1 cellular context compared by ENCODE assay signal in the genomic region with DNA sequence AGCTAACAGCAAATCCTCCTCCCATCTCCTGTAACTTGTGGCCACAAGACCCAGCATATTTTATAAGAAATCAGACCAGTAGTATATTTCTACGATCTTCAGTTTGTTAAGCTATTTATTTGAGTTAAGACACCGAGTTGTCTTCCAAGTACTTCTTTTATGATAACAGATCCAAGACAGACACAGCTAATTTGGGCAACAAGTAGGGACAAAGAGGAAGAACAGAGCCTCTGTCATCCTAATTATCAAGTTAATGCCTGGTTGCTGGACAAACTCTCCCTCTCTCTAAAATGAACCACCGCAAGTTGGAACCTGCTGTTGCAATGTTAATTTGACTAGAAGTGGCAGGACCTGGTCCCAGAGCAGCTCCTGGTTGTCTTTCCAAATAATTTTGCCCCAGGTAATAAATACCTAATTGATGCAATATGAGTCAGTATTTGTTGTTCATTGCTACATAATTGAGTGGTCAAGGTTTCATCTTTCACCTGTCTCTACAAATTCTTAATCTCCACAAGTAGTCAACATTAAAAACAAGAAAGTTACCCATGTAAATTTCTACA.
TF ChIP-seq lines count a peak whose summit lies in the region.

No MANE protein-coding gene starts in this region.

TF ChIP-seq in GM23338, 12 proteins besides CTCF, POLR2A, EP300 and RAD21 (continued from another document):
- TF ChIP-seq, protein P1, sequence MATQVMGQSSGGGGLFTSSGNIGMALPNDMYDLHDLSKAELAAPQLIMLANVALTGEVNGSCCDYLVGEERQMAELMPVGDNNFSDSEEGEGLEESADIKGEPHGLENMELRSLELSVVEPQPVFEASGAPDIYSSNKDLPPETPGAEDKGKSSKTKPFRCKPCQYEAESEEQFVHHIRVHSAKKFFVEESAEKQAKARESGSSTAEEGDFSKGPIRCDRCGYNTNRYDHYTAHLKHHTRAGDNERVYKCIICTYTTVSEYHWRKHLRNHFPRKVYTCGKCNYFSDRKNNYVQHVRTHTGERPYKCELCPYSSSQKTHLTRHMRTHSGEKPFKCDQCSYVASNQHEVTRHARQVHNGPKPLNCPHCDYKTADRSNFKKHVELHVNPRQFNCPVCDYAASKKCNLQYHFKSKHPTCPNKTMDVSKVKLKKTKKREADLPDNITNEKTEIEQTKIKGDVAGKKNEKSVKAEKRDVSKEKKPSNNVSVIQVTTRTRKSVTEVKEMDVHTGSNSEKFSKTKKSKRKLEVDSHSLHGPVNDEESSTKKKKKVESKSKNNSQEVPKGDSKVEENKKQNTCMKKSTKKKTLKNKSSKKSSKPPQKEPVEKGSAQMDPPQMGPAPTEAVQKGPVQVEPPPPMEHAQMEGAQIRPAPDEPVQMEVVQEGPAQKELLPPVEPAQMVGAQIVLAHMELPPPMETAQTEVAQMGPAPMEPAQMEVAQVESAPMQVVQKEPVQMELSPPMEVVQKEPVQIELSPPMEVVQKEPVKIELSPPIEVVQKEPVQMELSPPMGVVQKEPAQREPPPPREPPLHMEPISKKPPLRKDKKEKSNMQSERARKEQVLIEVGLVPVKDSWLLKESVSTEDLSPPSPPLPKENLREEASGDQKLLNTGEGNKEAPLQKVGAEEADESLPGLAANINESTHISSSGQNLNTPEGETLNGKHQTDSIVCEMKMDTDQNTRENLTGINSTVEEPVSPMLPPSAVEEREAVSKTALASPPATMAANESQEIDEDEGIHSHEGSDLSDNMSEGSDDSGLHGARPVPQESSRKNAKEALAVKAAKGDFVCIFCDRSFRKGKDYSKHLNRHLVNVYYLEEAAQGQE (IDR thresholded peaks at IDR 0.05; ENCODE audit: unreplicated experiment) = no peak
- no peak for TF ChIP-seq EZH2 (IDR thresholded peaks at IDR 0.05; ENCODE audit: low read depth, unreplicated experiment)
- TF ChIP-seq STAT1 (IDR thresholded peaks at IDR 0.05; ENCODE audit: unreplicated experiment) = no peak
TF ChIP-seq in GM23338: peak in this region for 0.
